ENCODE assay signal across 22 cellular contexts in the genomic region with DNA sequence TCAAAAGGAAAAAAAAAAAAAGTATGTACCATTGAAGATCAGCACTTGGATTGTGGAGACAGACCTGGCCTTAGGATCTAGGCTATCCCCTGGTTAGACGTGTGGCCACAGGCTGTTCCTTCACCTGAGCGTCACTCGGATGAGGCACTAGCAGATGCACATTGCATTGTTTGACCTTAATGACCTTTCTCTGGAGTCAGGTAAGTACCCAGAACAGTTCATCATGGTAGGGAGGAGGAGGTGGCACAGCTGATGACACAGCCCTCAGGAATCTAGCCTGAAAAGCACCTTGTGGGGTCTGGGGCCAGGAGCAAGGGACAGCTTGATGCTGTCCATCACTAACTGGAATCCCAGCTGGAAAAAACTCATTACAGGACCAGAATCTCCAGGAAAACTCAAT. TPM values are rescaled to one million over a fixed set of nuclear protein-coding genes. Genes with fewer than 3 reads are reported as not detected.
DNase-seq lines count a peak whose midpoint lies in the region; ATAC-seq and TF ChIP-seq lines count a peak whose summit lies in the region.
"Had no signal": no experiment of that assay in that cellular context is flagged by ENCODE, and none has a peak within 500 bp of the region (broad histone marks: within the 10 kb centered on the region; RNA-seq: fewer than 3 reads in every experiment).

No MANE protein-coding gene starts in this region.

- CTCF ChIA-PET in activated CD4-positive, alpha-beta T cell treated with anti-CD3 and anti-CD28 coated beads, Interleukin-2, amount 10 ng/mL, durations not matched to agents 7 days and 5 days (lab: Charles Lee), result interaction anchor here (0.5 to 0.9 kb wide), 2 partner anchors 8 to 730 kb away, joined by 3 read pairs; no protein-coding TSS in a partner anchor

- no peaks in the 10 kb centered on the region for H3K4me1 Mint-ChIP-seq in activated CD4-positive, alpha-beta T cell treated with anti-CD3 and anti-CD28 coated beads, Interleukin-2, amount 10 ng/mL, durations not matched to agents 7 days and 5 days
- H3K4me1 Mint-ChIP-seq in chondrocyte (ENCODE audit: low read depth), result peaks cover 10% of the 10 kb centered on the region
- H3K4me1 Mint-ChIP-seq: nephron progenitor cell had no signal

- H3K4me3 ChIP-seq in RWPE2 (ENCODE audit: severe bottlenecking), result no peak overlapping the region
- H3K4me3 ChIP-seq: body of pancreas, esophagus muscularis mucosa, sigmoid colon, transverse colon had no signal

- peak; percentile 24; the same call in 1 of the 3 replicates for ATAC-seq in RWPE2 (ENCODE audit: low read depth)
- ATAC-seq: activated T-cell treated with anti-CD3 and anti-CD28 coated beads, Interleukin-2, amount 50 U/mL, for 72 hours; body of pancreas had no signal

- H3K4me1 ChIP-seq in RWPE2 (ENCODE audit: insufficient read depth, poor library complexity, severe bottlenecking), result no peaks in the 10 kb centered on the region
- H3K4me1 ChIP-seq: body of pancreas, sigmoid colon had no signal

- H3K27ac Mint-ChIP-seq in activated CD4-positive, alpha-beta T cell treated with anti-CD3 and anti-CD28 coated beads, Interleukin-2, amount 10 ng/mL, durations not matched to agents 7 days and 5 days, result peak overlapping the region; percentile 20
- no peak overlapping the region for H3K27ac Mint-ChIP-seq in chondrocyte (ENCODE audit: unreplicated experiment)

- no peaks in the 10 kb centered on the region for H3K27me3 Mint-ChIP-seq in activated CD4-positive, alpha-beta T cell treated with anti-CD3 and anti-CD28 coated beads, Interleukin-2, amount 10 ng/mL, durations not matched to agents 7 days and 5 days
- no peaks in the 10 kb centered on the region for H3K27me3 Mint-ChIP-seq in chondrocyte (ENCODE audit: low read depth)

- POLR2A ChIA-PET in activated CD4-positive, alpha-beta T cell treated with anti-CD3 and anti-CD28 coated beads, Interleukin-2, amount 10 ng/mL, durations not matched to agents 7 days and 5 days (lab: Charles Lee), result no interaction called here

- TF ChIP-seq CTCF in RWPE2 (IDR thresholded peaks at IDR 0.05; ENCODE audit: poor library complexity, severe bottlenecking), result no peak
- TF ChIP-seq CTCF in chondrocyte (IDR thresholded peaks at IDR 0.05), result no peak

- no peak overlapping the region for H3K4me3 Mint-ChIP-seq in activated CD4-positive, alpha-beta T cell treated with anti-CD3 and anti-CD28 coated beads, Interleukin-2, amount 10 ng/mL, durations not matched to agents 7 days and 5 days
- no peak overlapping the region for H3K4me3 Mint-ChIP-seq in chondrocyte (ENCODE audit: unreplicated experiment)
- H3K4me3 Mint-ChIP-seq: activated T-cell treated with anti-CD3 and anti-CD28 coated beads, Interleukin-2, amount 50 U/mL, for 72 hours; nephron progenitor cell had no signal

- no peak overlapping the region for H3K27ac ChIP-seq in RWPE2 (ENCODE audit: poor library complexity, severe bottlenecking)
- H3K27ac ChIP-seq: body of pancreas, esophagus muscularis mucosa, sigmoid colon, transverse colon had no signal

- peaks cover 50% of the 10 kb centered on the region for H3K36me3 Mint-ChIP-seq in activated CD4-positive, alpha-beta T cell treated with anti-CD3 and anti-CD28 coated beads, Interleukin-2, amount 10 ng/mL, durations not matched to agents 7 days and 5 days (ENCODE audit: low read depth)
- H3K36me3 Mint-ChIP-seq in chondrocyte (ENCODE audit: low read depth), result peaks cover 22% of the 10 kb centered on the region

- H3K27me3 ChIP-seq in RWPE2 (ENCODE audit: insufficient read depth, poor library complexity, severe bottlenecking), result no peaks in the 10 kb centered on the region
- H3K27me3 ChIP-seq: body of pancreas, esophagus muscularis mucosa, sigmoid colon, transverse colon had no signal

- H3K9me3 ChIP-seq in RWPE2 (ENCODE audit: severe bottlenecking), result no peaks in the 10 kb centered on the region
- H3K9me3 ChIP-seq: body of pancreas, esophagus muscularis mucosa, sigmoid colon, transverse colon had no signal

- no peak for DNase-seq in activated CD4-positive, alpha-beta T cell treated with anti-CD3 and anti-CD28 coated beads, Interleukin-2, amount 10 ng/mL, durations not matched to agents 7 days and 5 days
- no peak for DNase-seq in activated CD4-positive, alpha-beta T cell treated with anti-CD3 and anti-CD28 coated beads for 4 hours
- DNase-seq in RWPE2 (ENCODE audit: low spot score) (no peak), chondrocyte (ENCODE audit: low spot score) (peak; percentile 12), renal cortical epithelial cell (ENCODE audit: low read depth) (peak; percentile 6), NCI-H446 treated with DMSO at 0.1 percent for 48 hours (lab: John Stamatoyannopoulos, UW) (no peak), cerebellar nuclear complex (lab: John Stamatoyannopoulos, UW) (no peak), ecto neural progenitor cell (ENCODE audit: low spot score) (no peak)
- DNase-seq: 8988T; activated CD4-positive, CD25-positive, alpha-beta regulatory T cell treated with anti-CD3 and anti-CD28 coated beads, Interleukin-2, amount 50 U/mL, for 72 hours; activated T-cell treated with anti-CD3 and anti-CD28 coated beads, Interleukin-2, amount 50 U/mL, for 72 hours; body of pancreas; effector memory CD4-positive, alpha-beta T cell; foreskin melanocyte; midbrain; NCI-H524 treated with DMSO at 0.1 percent for 48 hours; nephron progenitor cell; NK-92 treated with Interleukin-12 subunit alpha and Interleukin-12 subunit beta, amount 100 ng/mL, for 24 hours; SHP77 treated with DMSO at 0.1 percent for 48 hours; transverse colon had no signal

- H3K9me3 Mint-ChIP-seq in activated CD4-positive, alpha-beta T cell treated with anti-CD3 and anti-CD28 coated beads, Interleukin-2, amount 10 ng/mL, durations not matched to agents 7 days and 5 days, result no peaks in the 10 kb centered on the region
- no peaks in the 10 kb centered on the region for H3K9me3 Mint-ChIP-seq in chondrocyte (ENCODE audit: low read depth)
- H3K9me3 Mint-ChIP-seq: activated T-cell treated with anti-CD3 and anti-CD28 coated beads, Interleukin-2, amount 50 U/mL, for 72 hours; nephron progenitor cell had no signal

- H3K36me3 ChIP-seq in RWPE2 (ENCODE audit: low read depth), result peaks cover 28% of the 10 kb centered on the region

RNA-seq across cellular contexts. Expression of a gene that starts 21.2 kb away (rescaled TPM):
- 100 to 1,000 TPM; 107 to 115 TPM for total RNA-seq in activated CD4-positive, alpha-beta T cell treated with anti-CD3 and anti-CD28 coated beads, Interleukin-2, amount 10 ng/mL, durations not matched to agents 7 days and 5 days
- 49.1 to 53.4 TPM (median 51.7 TPM) in 3 replicates for total RNA-seq in chondrocyte
- total RNA-seq in renal cortical epithelial cell, result 121 and 238 TPM in 2 replicates

RNA-seq across cellular contexts. Expression of a gene that starts 24.5 kb away (rescaled TPM):
- total RNA-seq in activated CD4-positive, alpha-beta T cell treated with anti-CD3 and anti-CD28 coated beads, Interleukin-2, amount 10 ng/mL, durations not matched to agents 7 days and 5 days, result not detected
- total RNA-seq in chondrocyte, result not detected in 3 replicates
- not detected in 2 replicates for total RNA-seq in renal cortical epithelial cell
- total RNA-seq: activated T-cell treated with anti-CD3 and anti-CD28 coated beads, Interleukin-2, amount 50 U/mL, for 72 hours; body of pancreas; esophagus muscularis mucosa; sigmoid colon; transverse colon had no signal

RNA-seq across cellular contexts. Expression of a gene that starts 52.4 kb away (rescaled TPM):
- 1,000 to 10,000 TPM; 2,316 to 2,477 TPM for total RNA-seq in activated CD4-positive, alpha-beta T cell treated with anti-CD3 and anti-CD28 coated beads, Interleukin-2, amount 10 ng/mL, durations not matched to agents 7 days and 5 days
- total RNA-seq in chondrocyte (1,438 to 1,620 TPM (median 1,579 TPM) in 3 replicates), renal cortical epithelial cell (under 0.01 TPM in 2 replicates)

Comparison
In these comparisons a context has a peak if more than half of its experiments do, and no peak if none do; other contexts are left out.
1. DNase-seq: peak in chondrocyte (single experiment) and renal cortical epithelial cell (single experiment); none in activated CD4-positive, alpha-beta T cell treated with anti-CD3 and anti-CD28 coated beads, Interleukin-2, amount 10 ng/mL, durations not matched to agents 7 days and 5 days (single experiment), activated CD4-positive, alpha-beta T cell treated with anti-CD3 and anti-CD28 coated beads for 4 hours (0 of 2), RWPE2 (single experiment), NCI-H446 treated with DMSO at 0.1 percent for 48 hours (single experiment), cerebellar nuclear complex (0 of 2) and ecto neural progenitor cell (single experiment).
2. RNA of a gene that starts 52.4 kb away (total RNA-seq): 2,316 to 2,477 TPM in activated CD4-positive, alpha-beta T cell treated with anti-CD3 and anti-CD28 coated beads, Interleukin-2, amount 10 ng/mL, durations not matched to agents 7 days and 5 days and 1,438 to 1,620 TPM in chondrocyte; under 0.01 TPM in renal cortical epithelial cell; every median in the first group is over 1,000 times any median in the second.